ENCODE assay signal across 24 cellular contexts in genomic region chr20:11296951-11297350, GRCh38.
"Had no signal": no experiment of that assay in that cellular context is flagged by ENCODE, and none has a peak within 500 bp of the region (broad histone marks: within the 10 kb centered on the region; RNA-seq: fewer than 3 reads in every experiment).

No MANE protein-coding gene starts in this region.

- H3K4me3 Mint-ChIP-seq: activated naive CD4-positive, alpha-beta T cell treated with anti-CD3 and anti-CD28 coated beads, Interleukin-2, amount 10 ng/mL, durations not matched to agents 7 days and 5 days; activated naive CD8-positive, alpha-beta T cell treated with anti-CD3 and anti-CD28 coated beads, Interleukin-2, amount 50 U/mL, for 24 hours; dendritic cell treated with granulocyte-macrophage colony-stimulating factor and Interleukin-4, amounts not matched to agents 40 ng/mL and 50 ng/mL, for 4 days; neural crest cell; T-helper 1 cell treated with Interleukin-12 subunit alpha and Interleukin-12 subunit beta and Interleukin-4 antibody, amounts not matched to agents 30 μg/mL and 1 μg/mL, for 36 hours; type B pancreatic cell had no signal

- H3K36me3 Mint-ChIP-seq: activated naive CD4-positive, alpha-beta T cell treated with anti-CD3 and anti-CD28 coated beads, Interleukin-2, amount 10 ng/mL, durations not matched to agents 7 days and 5 days; type B pancreatic cell had no signal

- H3K27me3 ChIP-seq: ascending aorta, left lung, right lobe of liver, stomach, testis had no signal

- H3K27me3 Mint-ChIP-seq: activated naive CD4-positive, alpha-beta T cell treated with anti-CD3 and anti-CD28 coated beads, Interleukin-2, amount 10 ng/mL, durations not matched to agents 7 days and 5 days; dendritic cell treated with granulocyte-macrophage colony-stimulating factor and Interleukin-4, amounts not matched to agents 40 ng/mL and 50 ng/mL, for 4 days had no signal

- H3K36me3 ChIP-seq: ascending aorta, left lung, prostate gland, right lobe of liver, stomach had no signal

- DNase-seq: activated CD4-positive, alpha-beta T cell treated with anti-CD3 and anti-CD28 coated beads, Interleukin-2, amount 50 U/mL, for 1 hour; activated CD4-positive, CD25-positive, alpha-beta regulatory T cell treated with anti-CD3 and anti-CD28 coated beads, Interleukin-2, amount 50 U/mL, for 72 hours; activated CD8-positive, alpha-beta memory T cell treated with anti-CD3 and anti-CD28 coated beads for 24 hours; activated CD8-positive, alpha-beta memory T cell treated with anti-CD3 and anti-CD28 coated beads, Interleukin-2, amount 50 U/mL, for 48 hours; activated effector memory CD4-positive, alpha-beta T cell treated with Interleukin-2 at 50 U/mL for 16 hours; activated naive CD4-positive, alpha-beta T cell treated with anti-CD3 and anti-CD28 coated beads, Interleukin-2, amount 10 ng/mL, durations not matched to agents 7 days and 5 days; activated naive CD8-positive, alpha-beta T cell treated with anti-CD3 and anti-CD28 coated beads, Interleukin-2, amount 50 U/mL, for 24 hours; activated T-cell treated with anti-CD3 and anti-CD28 coated beads, Interleukin-2, amount 50 U/mL, for 48 hours; effector memory CD4-positive, alpha-beta T cell; foreskin melanocyte; glutamatergic neuron; hippocampal formation; left lung; right lobe of liver; stimulated activated CD4-positive, alpha-beta T cell treated with anti-CD3 and anti-CD28 coated beads, Interleukin-4, amount 100 ng/mL, for 1 hour; stomach; testis had no signal

- H3K9me3 ChIP-seq: ascending aorta, left lung, prostate gland, right lobe of liver, stomach, testis had no signal

- H3K4me1 Mint-ChIP-seq: activated naive CD4-positive, alpha-beta T cell treated with anti-CD3 and anti-CD28 coated beads, Interleukin-2, amount 10 ng/mL, durations not matched to agents 7 days and 5 days; activated naive CD8-positive, alpha-beta T cell treated with anti-CD3 and anti-CD28 coated beads, Interleukin-2, amount 50 U/mL, for 24 hours had no signal

- H3K4me2 ChIP-seq: smooth muscle cell had no signal

- H3K4me3 ChIP-seq: ascending aorta, left lung, prostate gland, right lobe of liver, smooth muscle cell, stomach, testis had no signal

- H3K4me1 ChIP-seq: ascending aorta, left lung, prostate gland, right lobe of liver, stomach, testis had no signal

- H3K9me3 Mint-ChIP-seq: activated naive CD4-positive, alpha-beta T cell treated with anti-CD3 and anti-CD28 coated beads, Interleukin-2, amount 10 ng/mL, durations not matched to agents 7 days and 5 days; activated naive CD8-positive, alpha-beta T cell treated with anti-CD3 and anti-CD28 coated beads, Interleukin-2, amount 50 U/mL, for 24 hours; type B pancreatic cell had no signal

- H3K27ac ChIP-seq: ascending aorta, left lung, prostate gland, right lobe of liver, stomach, testis had no signal

- ATAC-seq: activated naive CD8-positive, alpha-beta T cell treated with anti-CD3 and anti-CD28 coated beads, Interleukin-2, amount 50 U/mL, for 24 hours; left lung; right lobe of liver had no signal

- H3K27ac Mint-ChIP-seq: activated naive CD4-positive, alpha-beta T cell treated with anti-CD3 and anti-CD28 coated beads, Interleukin-2, amount 10 ng/mL, durations not matched to agents 7 days and 5 days; activated naive CD8-positive, alpha-beta T cell treated with anti-CD3 and anti-CD28 coated beads, Interleukin-2, amount 50 U/mL, for 24 hours; dendritic cell treated with granulocyte-macrophage colony-stimulating factor and Interleukin-4, amounts not matched to agents 40 ng/mL and 50 ng/mL, for 4 days; T-helper 1 cell treated with Interleukin-12 subunit alpha and Interleukin-12 subunit beta and Interleukin-4 antibody, amounts not matched to agents 30 μg/mL and 1 μg/mL, for 36 hours; type B pancreatic cell had no signal
